8 cellular contexts compared by ENCODE assay signal in the genomic region with DNA sequence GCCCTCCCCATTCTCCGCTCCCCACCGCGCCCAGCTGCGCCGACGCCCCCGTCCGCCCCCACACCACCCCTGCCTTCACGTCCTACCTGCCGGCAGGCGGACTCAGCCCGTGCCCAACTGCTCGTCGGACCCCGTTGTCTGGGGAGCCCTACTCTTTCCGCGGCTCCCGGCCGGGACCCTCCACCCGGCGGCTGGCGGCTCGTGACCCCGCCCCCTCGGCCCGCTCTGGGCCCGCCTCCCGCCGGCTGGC. TPM values are rescaled to one million over a fixed set of nuclear protein-coding genes. Genes with fewer than 3 reads are reported as not detected.
DNase-seq lines count a peak whose midpoint lies in the region; ATAC-seq and TF ChIP-seq lines count a peak whose summit lies in the region.

A gene (minus strand): TSS at position 209 of the 250 bp plus-strand sequence. CDS start 9,899 bp downstream, outside the sequence.

- no CpG with 5 or more reads among the region's 29 CpGs for WGBS in mammary epithelial cell (ENCODE audit: low coverage, missing lambda C conversion rate)
- 0% methylated on average over 20 to 25 of the region's 29 CpGs for WGBS in mesodermal cell (ENCODE audit: insufficient coverage in 2 of 2), 2 experiments

- peak within 1 kb of the TSS; percentile 85 for H3K9ac ChIP-seq in mammary epithelial cell (ENCODE audit: insufficient read depth, low read length)

- peak within 1 kb of the TSS; percentile 91 for H3K4me3 Mint-ChIP-seq in stimulated activated naive CD8-positive, alpha-beta T cell treated with anti-CD3 and anti-CD28 coated beads, Interleukin-15, Interleukin-2, amounts not matched to agents 100 ng/mL and 50 ng/mL, for 24 hours

- intact Hi-C loops in mammary epithelial cell (cut with micrococcal nuclease) = no loop called here

- H3K9me3 Mint-ChIP-seq in stimulated activated naive CD8-positive, alpha-beta T cell treated with anti-CD3 and anti-CD28 coated beads, Interleukin-15, Interleukin-2, amounts not matched to agents 100 ng/mL and 50 ng/mL, for 24 hours = no peaks in the 10 kb centered on the region

- H3K27ac Mint-ChIP-seq in stimulated activated naive CD8-positive, alpha-beta T cell treated with anti-CD3 and anti-CD28 coated beads, Interleukin-15, Interleukin-2, amounts not matched to agents 100 ng/mL and 50 ng/mL, for 24 hours = peak within 1 kb of the TSS; percentile 92

- H3K4me2 ChIP-seq in mammary epithelial cell (ENCODE audit: insufficient read depth, low read depth, low read length) = peak within 1 kb of the TSS; percentile 83

- H3K27me3 Mint-ChIP-seq in stimulated activated naive CD8-positive, alpha-beta T cell treated with anti-CD3 and anti-CD28 coated beads, Interleukin-15, Interleukin-2, amounts not matched to agents 100 ng/mL and 50 ng/mL, for 24 hours = no peaks in the 10 kb centered on the region

- H3K36me3 Mint-ChIP-seq in stimulated activated naive CD8-positive, alpha-beta T cell treated with anti-CD3 and anti-CD28 coated beads, Interleukin-15, Interleukin-2, amounts not matched to agents 100 ng/mL and 50 ng/mL, for 24 hours (ENCODE audit: low read depth) = peaks cover 13% of the 10 kb centered on the region

- dilution Hi-C loops in mammary epithelial cell (cut with HindIII; ENCODE audit: low sequenced_read_pairs) = no loop called here

- peaks cover 25% of the 10 kb centered on the region for H3K4me1 Mint-ChIP-seq in stimulated activated naive CD8-positive, alpha-beta T cell treated with anti-CD3 and anti-CD28 coated beads, Interleukin-15, Interleukin-2, amounts not matched to agents 100 ng/mL and 50 ng/mL, for 24 hours (ENCODE audit: low read depth)

- no peaks in the 10 kb centered on the region for H4K20me1 ChIP-seq in mammary epithelial cell (ENCODE audit: insufficient read depth, low read length)

- H3K36me3 ChIP-seq in mammary epithelial cell (ENCODE audit: insufficient read depth, low read length) (no peaks in the 10 kb centered on the region), mesodermal cell (ENCODE audit: control insufficient read depth, insufficient read depth, low read length) (peaks cover 13% of the 10 kb centered on the region)

- no peaks in the 10 kb centered on the region for H3K9me3 ChIP-seq in mammary epithelial cell (replicated peaks; ENCODE audit: insufficient read depth, low read length)
- no peaks in the 10 kb centered on the region for H3K9me3 ChIP-seq in mesodermal cell (ENCODE audit: control insufficient read depth, low read length)

- H3K4me3 ChIP-seq in mammary epithelial cell (replicated peaks in 1 of 3; ENCODE audit: insufficient read depth in 1 of 3, low read depth in 2 of 3, low read length in 3 of 3) = peak within 1 kb of the TSS; percentile 94 to 100 (median 97)
- peak within 1 kb of the TSS; percentile 69 for H3K4me3 ChIP-seq in mesodermal cell (ENCODE audit: extremely low read depth, insufficient read depth, low read length, poor library complexity, severe bottlenecking)

- DNase-seq in stimulated activated naive CD8-positive, alpha-beta T cell treated with anti-CD3 and anti-CD28 coated beads, Interleukin-15, Interleukin-2, amounts not matched to agents 100 U/mL and 50 U/mL, for 24 hours = no peak
- DNase-seq in mammary epithelial cell (no peak), HK-2 (ENCODE audit: unreplicated experiment) (no peak), GDM1 (lab: John Stamatoyannopoulos, UW) (no peak), AG08396 (ENCODE audit: low spot score) (no peak)

- H2AFZ ChIP-seq in mammary epithelial cell (ENCODE audit: low read depth, low read length) = peak within 1 kb of the TSS; percentile 99

- ATAC-seq in stimulated activated naive CD8-positive, alpha-beta T cell treated with anti-CD3 and anti-CD28 coated beads, Interleukin-15, Interleukin-2, amounts not matched to agents 100 U/mL and 50 U/mL, for 24 hours = no peak
- no peak for ATAC-seq in GM19467 (IDR thresholded peaks at IDR 0.05; ENCODE audit: unreplicated experiment)

- H3K27me3 ChIP-seq in mammary epithelial cell (ENCODE audit: insufficient read depth, low read length) = no peaks in the 10 kb centered on the region

- H3K4me1 ChIP-seq in mammary epithelial cell (ENCODE audit: insufficient read depth, low read length) (peaks cover 25% of the 10 kb centered on the region), mesodermal cell (ENCODE audit: control insufficient read depth, insufficient read depth, low read length, poor library complexity, severe bottlenecking) (peaks cover 21% of the 10 kb centered on the region)

- peaks cover 36% of the 10 kb centered on the region for H3K79me2 ChIP-seq in mammary epithelial cell (ENCODE audit: insufficient read depth, low read length)

- CTCF ChIA-PET in mammary epithelial cell (lab: Charles Lee; ENCODE audit: low non-redundant PET) = no interaction called here

- H3K27ac ChIP-seq in mammary epithelial cell (ENCODE audit: insufficient read depth, low read depth, low read length) (peak within 1 kb of the TSS; percentile 86), mesodermal cell (ENCODE audit: low read depth, low read length, severe bottlenecking) (peak within 1 kb of the TSS; percentile 78)

- BruUV-seq in mammary epithelial cell (replicated peaks; lab: Mats Ljungman, UMichigan) = no TSS peak

- in situ Hi-C loops in mammary epithelial cell (cut with MboI; ENCODE audit: low sequenced_read_pairs in 2 of 2) = no loop called here

- no peak for TF ChIP-seq CTCF in mammary epithelial cell (conservative IDR thresholded peaks at IDR 0.05 in 1 of 2, IDR thresholded peaks at IDR 0.05 in 1 of 2; ENCODE audit: extremely low read depth in 1 of 2, insufficient read depth in 1 of 2, low read depth in 1 of 2, low read length in 2 of 2)

RNA-seq across cellular contexts. Expression of the gene that starts here (rescaled TPM):
- 10 to 100 TPM; 10.0 to 24.2 TPM for total RNA-seq in mammary epithelial cell
- 5.3 TPM for polyA plus RNA-seq in mammary epithelial cell
- 16.7 TPM for polyA minus RNA-seq in mammary epithelial cell
- 12.1 TPM for polyA plus RNA-seq in mesodermal cell (2013, experiment 1 of 2)
- polyA plus RNA-seq in mesodermal cell (2013, experiment 2 of 2) = 12.0 TPM
